ENCODE assay signal across 24 cellular contexts in genomic region chr3:31103623-31104180, GRCh38.
"Had no signal": no experiment of that assay in that cellular context is flagged by ENCODE, and none has a peak within 500 bp of the region (broad histone marks: within the 10 kb centered on the region; RNA-seq: fewer than 3 reads in every experiment).

No MANE protein-coding gene starts in this region.

- H3K36me3 Mint-ChIP-seq: brain; natural killer cell treated with Interleukin-12 subunit alpha and Interleukin-12 subunit beta and Interleukin-15 and Interleukin-18, amount 100 ng/mL, for 72 hours had no signal

- H3K4me3 Mint-ChIP-seq: activated CD4-positive, alpha-beta T cell treated with anti-CD3 and anti-CD28 coated beads, Interleukin-2, amount 10 ng/mL, durations not matched to agents 24 days and 14 days; activated CD8-positive, alpha-beta memory T cell treated with anti-CD3 and anti-CD28 coated beads, Interleukin-2, amount 10 ng/mL, durations not matched to agents 7 days and 5 days; activated CD8-positive, alpha-beta T cell treated with anti-CD3 and anti-CD28 coated beads for 36 hours; brain; natural killer cell treated with Interleukin-12 subunit alpha and Interleukin-12 subunit beta and Interleukin-15 and Interleukin-18, amount 100 ng/mL, for 72 hours; T-helper 1 cell treated with Interleukin-12 subunit alpha and Interleukin-12 subunit beta and Interleukin-4 antibody, amounts not matched to agents 30 μg/mL and 1 μg/mL, for 36 hours had no signal

- H3K27ac ChIP-seq: hepatocyte, spleen, thyroid gland, upper lobe of right lung had no signal

- ATAC-seq: activated CD4-positive, CD25-positive, alpha-beta regulatory T cell treated with anti-CD3 and anti-CD28 coated beads, Interleukin-2, amount 50 U/mL, for 24 hours; activated CD8-positive, alpha-beta memory T cell treated with anti-CD3 and anti-CD28 coated beads, Interleukin-2, amount 10 ng/mL, durations not matched to agents 7 days and 5 days; activated CD8-positive, alpha-beta T cell treated with anti-CD3 and anti-CD28 coated beads for 36 hours; esophagus mucosa; natural killer cell treated with Interleukin-12 subunit alpha and Interleukin-12 subunit beta and Interleukin-15 and Interleukin-18, amount 100 ng/mL, for 72 hours; stimulated activated naive CD8-positive, alpha-beta T cell treated with anti-CD3 and anti-CD28 coated beads, Interleukin-15, Interleukin-2, amounts not matched to agents 100 U/mL and 50 U/mL, for 24 hours; upper lobe of right lung had no signal

- H3K4me3 ChIP-seq: hepatocyte, spleen, thyroid gland, upper lobe of right lung had no signal

- H3K27me3 Mint-ChIP-seq: activated CD4-positive, alpha-beta T cell treated with anti-CD3 and anti-CD28 coated beads, Interleukin-2, amount 10 ng/mL, durations not matched to agents 24 days and 14 days; activated CD8-positive, alpha-beta memory T cell treated with anti-CD3 and anti-CD28 coated beads, Interleukin-2, amount 10 ng/mL, durations not matched to agents 7 days and 5 days; activated CD8-positive, alpha-beta T cell treated with anti-CD3 and anti-CD28 coated beads for 36 hours; brain had no signal

- H3K36me3 ChIP-seq: spleen, thyroid gland, upper lobe of right lung had no signal

- H3K27me3 ChIP-seq: hepatocyte, spleen, thyroid gland, upper lobe of right lung had no signal

- H3K27ac Mint-ChIP-seq: activated CD4-positive, alpha-beta T cell treated with anti-CD3 and anti-CD28 coated beads, Interleukin-2, amount 10 ng/mL, durations not matched to agents 24 days and 14 days; activated CD8-positive, alpha-beta memory T cell treated with anti-CD3 and anti-CD28 coated beads, Interleukin-2, amount 10 ng/mL, durations not matched to agents 7 days and 5 days; activated CD8-positive, alpha-beta T cell treated with anti-CD3 and anti-CD28 coated beads for 36 hours; brain; natural killer cell treated with Interleukin-12 subunit alpha and Interleukin-12 subunit beta and Interleukin-15 and Interleukin-18, amount 100 ng/mL, for 72 hours; progenitor cell of endocrine pancreas; T-helper 1 cell treated with Interleukin-12 subunit alpha and Interleukin-12 subunit beta and Interleukin-4 antibody, amounts not matched to agents 30 μg/mL and 1 μg/mL, for 36 hours had no signal

- H3K9me3 Mint-ChIP-seq: natural killer cell treated with Interleukin-12 subunit alpha and Interleukin-12 subunit beta and Interleukin-15 and Interleukin-18, amount 100 ng/mL, for 72 hours had no signal

- H3K4me1 ChIP-seq: thyroid gland, upper lobe of right lung had no signal

- DNase-seq: activated CD4-positive, alpha-beta T cell treated with anti-CD3 and anti-CD28 coated beads, Interleukin-2, amount 10 ng/mL, durations not matched to agents 24 days and 14 days; activated CD8-positive, alpha-beta memory T cell treated with anti-CD3 and anti-CD28 coated beads, Interleukin-2, amount 10 ng/mL, durations not matched to agents 7 days and 5 days; activated CD8-positive, alpha-beta T cell treated with anti-CD3 and anti-CD28 coated beads for 36 hours; activated gamma-delta T cell; activated naive CD4-positive, alpha-beta T cell treated with anti-CD3 and anti-CD28 coated beads, Interleukin-2, amount 50 U/mL, for 16 hours; activated T-cell treated with anti-CD3 and anti-CD28 coated beads for 4 hours; anterior cingulate cortex; central memory CD4-positive, alpha-beta T cell; dermis blood vessel endothelial cell; effector CD8-positive, alpha-beta T cell; glutamatergic neuron; spleen; stimulated activated CD4-positive, alpha-beta T cell treated with anti-CD3 and anti-CD28 coated beads, Interleukin-4, amount 100 ng/mL, for 4 hours; stimulated activated naive CD8-positive, alpha-beta T cell treated with anti-CD3 and anti-CD28 coated beads, Interleukin-15, Interleukin-2, amounts not matched to agents 100 U/mL and 50 U/mL, for 24 hours; T1000; thyroid gland; upper lobe of right lung had no signal

- H3K4me1 Mint-ChIP-seq: brain had no signal

- H3K9me3 ChIP-seq: spleen, thyroid gland, upper lobe of right lung had no signal
